20 cellular contexts compared by ENCODE assay signal in the genomic region with DNA sequence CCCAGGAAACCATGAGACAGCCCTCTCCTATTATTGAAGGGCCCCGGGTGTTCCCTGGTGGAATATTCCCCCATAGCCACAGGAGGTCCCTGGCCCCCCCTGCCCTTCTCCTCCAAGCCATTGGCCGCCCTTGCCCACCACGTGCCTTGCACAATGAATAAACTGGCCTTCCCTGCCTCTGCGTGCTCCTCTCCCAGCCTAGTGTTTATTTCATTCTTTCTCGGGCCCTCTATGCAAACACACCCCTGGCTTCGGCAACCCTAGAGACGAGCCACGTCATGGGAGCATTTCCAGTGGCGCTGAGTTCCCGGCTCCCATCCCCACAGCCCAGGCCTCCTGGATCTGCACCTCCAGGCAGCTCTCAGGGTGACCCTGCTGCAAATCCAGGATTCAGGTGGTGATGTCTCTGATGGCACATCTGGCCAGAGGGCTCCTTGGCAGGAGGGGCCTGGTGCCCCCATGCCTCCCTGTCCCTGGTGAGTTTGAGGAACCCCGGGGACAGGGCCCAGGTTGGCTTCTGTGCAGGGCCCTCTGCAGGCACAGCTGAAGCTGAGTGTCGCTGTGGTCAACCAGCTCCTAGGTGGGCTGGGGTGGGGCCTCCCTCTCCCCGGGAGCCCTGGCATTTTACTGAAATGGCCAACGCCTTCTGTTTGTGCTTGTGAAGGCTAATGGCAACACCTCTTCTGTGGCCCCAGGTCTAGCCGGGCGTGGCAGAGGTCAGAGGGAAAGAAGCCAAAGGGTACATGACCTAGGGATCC. TPM values are rescaled to one million over a fixed set of nuclear protein-coding genes. Genes with fewer than 3 reads are reported as not detected.
DNase-seq lines count a peak whose midpoint lies in the region; ATAC-seq and TF ChIP-seq lines count a peak whose summit lies in the region.
"Had no signal": no experiment of that assay in that cellular context is flagged by ENCODE, and none has a peak within 500 bp of the region (broad histone marks: within the 10 kb centered on the region; RNA-seq: fewer than 3 reads in every experiment).

No MANE protein-coding gene starts in this region.

- H3K4me3 Mint-ChIP-seq in WTC11 = peak overlapping the region; percentile 43
- no peak overlapping the region for H3K4me3 Mint-ChIP-seq in activated naive CD8-positive, alpha-beta T cell treated with anti-CD3 and anti-CD28 coated beads for 36 hours
- H3K4me3 Mint-ChIP-seq: CD14-positive monocyte had no signal

- TF ChIP-seq EP300 in SK-N-SH (IDR thresholded peaks at IDR 0.05; ENCODE audit: borderline replicate concordance in 1 of 2, low read depth in 1 of 2, low read length in 1 of 2) = no peak

- TF ChIP-seq CTCF in SK-N-SH (IDR thresholded peaks at IDR 0.05) (no peak), WTC11 (IDR thresholded peaks at IDR 0.05) (no peak), osteoblast (IDR thresholded peaks at IDR 0.05; ENCODE audit: extremely low read depth, low read depth, low read length) (no peak), smooth muscle cell (IDR thresholded peaks at IDR 0.05; ENCODE audit: borderline replicate concordance, insufficient read depth, poor library complexity, severe bottlenecking) (no peak)

- H3K27me3 ChIP-seq in SK-N-SH (ENCODE audit: insufficient read depth) = peaks cover 83% of the 10 kb centered on the region
- H3K27me3 ChIP-seq in osteoblast (ENCODE audit: insufficient read depth, low read length) = peaks cover 62% of the 10 kb centered on the region
- H3K27me3 ChIP-seq in smooth muscle cell (ENCODE audit: low read depth) = peaks cover 51% of the 10 kb centered on the region

- H3K4me3 ChIP-seq in SK-N-SH (ENCODE audit: low read depth in 2 of 2, low read length in 1 of 2) = no peak overlapping the region
- H3K4me3 ChIP-seq in osteoblast (ENCODE audit: insufficient read depth, low read length) = no peak overlapping the region
- no peak overlapping the region for H3K4me3 ChIP-seq in smooth muscle cell
- H3K4me3 ChIP-seq: tibial nerve had no signal

- ATAC-seq in SK-N-SH treated with all-trans-retinoic acid at 6 μM for 48 hours (no peak), WTC11 (no peak), HG03135 (IDR thresholded peaks at IDR 0.05; ENCODE audit: unreplicated experiment) (no peak)

- H3F3A ChIP-seq in SK-N-SH (replicated peaks; ENCODE audit: insufficient read depth) (no peaks in the 10 kb centered on the region), smooth muscle cell (ENCODE audit: low read depth) (no peaks in the 10 kb centered on the region)

- TF ChIP-seq RAD21 in SK-N-SH (IDR thresholded peaks at IDR 0.05; ENCODE audit: low read length) = no peak

- no peaks in the 10 kb centered on the region for H3K36me3 Mint-ChIP-seq in WTC11
- peaks cover 9% of the 10 kb centered on the region for H3K36me3 Mint-ChIP-seq in activated naive CD8-positive, alpha-beta T cell treated with anti-CD3 and anti-CD28 coated beads for 36 hours

- DNase-seq in SK-N-SH = peak; percentile 18
- DNase-seq in NCI-H2029 (lab: John Stamatoyannopoulos, UW) = peak; percentile 39
- DNase-seq in WTC11 (ENCODE audit: low spot score) = no peak
- peak; percentile 79 for DNase-seq in osteoblast (ENCODE audit: insufficient read length, low spot score, missing footprints)
- no peak for DNase-seq in smooth muscle cell (lab: John Stamatoyannopoulos, UW; ENCODE audit: unreplicated experiment)
- DNase-seq in activated naive CD8-positive, alpha-beta T cell treated with anti-CD3 and anti-CD28 coated beads for 36 hours = no peak
- DNase-seq: 8988T; activated naive CD4-positive, alpha-beta T cell treated with Interleukin-2 at 50 U/mL for 16 hours; HCEC 1CT; mesenchymal stem cell; MV-4-11; stimulated activated CD4-positive, alpha-beta T cell treated with anti-CD3 and anti-CD28 coated beads, Interleukin-4, amount 100 ng/mL, for 24 hours had no signal

- no peaks in the 10 kb centered on the region for H3K9me3 Mint-ChIP-seq in WTC11
- H3K9me3 Mint-ChIP-seq in activated naive CD8-positive, alpha-beta T cell treated with anti-CD3 and anti-CD28 coated beads for 36 hours = peaks cover 11% of the 10 kb centered on the region

- H4K20me1 ChIP-seq in SK-N-SH (ENCODE audit: insufficient read depth) (no peaks in the 10 kb centered on the region), osteoblast (ENCODE audit: insufficient read depth, low read length) (no peaks in the 10 kb centered on the region), smooth muscle cell (ENCODE audit: low read depth) (no peaks in the 10 kb centered on the region)

- H3K36me3 ChIP-seq in SK-N-SH (replicated peaks in 1 of 2; ENCODE audit: control insufficient read depth in 1 of 2, insufficient read depth in 2 of 2, low read length in 1 of 2) = no peaks in the 10 kb centered on the region
- no peaks in the 10 kb centered on the region for H3K36me3 ChIP-seq in osteoblast (ENCODE audit: insufficient read depth, low read length)
- H3K36me3 ChIP-seq in smooth muscle cell (ENCODE audit: low read depth) = no peaks in the 10 kb centered on the region
- H3K36me3 ChIP-seq: tibial nerve had no signal

- 10% methylated on average over 12 of the region's 16 CpGs for WGBS in SK-N-SH (ENCODE audit: low lambda C conversion rate)
- 71% methylated on average over 16 of the region's 16 CpGs for WGBS in smooth muscle cell (ENCODE audit: low lambda C conversion rate)

- H3K27ac ChIP-seq in SK-N-SH (ENCODE audit: low read depth in 2 of 2, low read length in 1 of 2) = no peak overlapping the region
- no peak overlapping the region for H3K27ac ChIP-seq in osteoblast (ENCODE audit: low read depth, low read length)
- no peak overlapping the region for H3K27ac ChIP-seq in smooth muscle cell (ENCODE audit: low read depth)
- H3K27ac ChIP-seq: tibial nerve had no signal

- H3K9ac ChIP-seq in SK-N-SH = no peak overlapping the region
- no peak overlapping the region for H3K9ac ChIP-seq in smooth muscle cell (ENCODE audit: low read depth)

- H3K9me2 ChIP-seq in SK-N-SH = no peaks in the 10 kb centered on the region

- CTCF ChIA-PET in SK-N-SH (lab: Yijun Ruan, JAX) = no interaction called here
- CTCF ChIA-PET in WTC11 (lab: Charles Lee) = interaction anchor here (0.5 to 2.6 kb wide), 6 partner anchors 15 to 193 kb away, joined by 3 to 10 read pairs (median 5); no protein-coding TSS in a partner anchor

- H3K4me1 ChIP-seq in SK-N-SH (ENCODE audit: control insufficient read depth in 1 of 2, insufficient read depth in 2 of 2, low read depth in 1 of 2, low read length in 1 of 2) (no peaks in the 10 kb centered on the region), osteoblast (ENCODE audit: insufficient read depth, low read length) (no peaks in the 10 kb centered on the region), smooth muscle cell (ENCODE audit: low read depth) (peaks cover 10% of the 10 kb centered on the region)

- H2AFZ ChIP-seq in SK-N-SH (ENCODE audit: low read depth) (no peak overlapping the region), osteoblast (ENCODE audit: low read length) (no peak overlapping the region), smooth muscle cell (ENCODE audit: low read depth) (no peak overlapping the region)

- H3K79me2 ChIP-seq in SK-N-SH (ENCODE audit: insufficient read depth) (no peaks in the 10 kb centered on the region), osteoblast (ENCODE audit: insufficient read depth, low read length) (no peaks in the 10 kb centered on the region), smooth muscle cell (ENCODE audit: low read depth) (no peaks in the 10 kb centered on the region)

- peak overlapping the region; percentile 94 for H3K27ac Mint-ChIP-seq in WTC11
- no peak overlapping the region for H3K27ac Mint-ChIP-seq in activated naive CD8-positive, alpha-beta T cell treated with anti-CD3 and anti-CD28 coated beads for 36 hours
- H3K27ac Mint-ChIP-seq: CD14-positive monocyte had no signal

- peaks cover 80% of the 10 kb centered on the region for H3K4me1 Mint-ChIP-seq in WTC11
- peaks cover 3% of the 10 kb centered on the region for H3K4me1 Mint-ChIP-seq in activated naive CD8-positive, alpha-beta T cell treated with anti-CD3 and anti-CD28 coated beads for 36 hours
- H3K4me1 Mint-ChIP-seq: CD14-positive monocyte had no signal

- H3K27me3 Mint-ChIP-seq in WTC11 (ENCODE audit: low read depth) = peaks cover 27% of the 10 kb centered on the region
- peaks cover 85% of the 10 kb centered on the region for H3K27me3 Mint-ChIP-seq in activated naive CD8-positive, alpha-beta T cell treated with anti-CD3 and anti-CD28 coated beads for 36 hours

- H3K9me3 ChIP-seq in SK-N-SH = no peaks in the 10 kb centered on the region
- H3K9me3 ChIP-seq in osteoblast (ENCODE audit: low read depth, low read length) = no peaks in the 10 kb centered on the region
- no peaks in the 10 kb centered on the region for H3K9me3 ChIP-seq in smooth muscle cell (replicated peaks; ENCODE audit: low read depth)

- POLR2A ChIA-PET in SK-N-SH (lab: Yijun Ruan, JAX) (no interaction called here), WTC11 (lab: Charles Lee) (no interaction called here)

- no peak overlapping the region for H3K4me2 ChIP-seq in SK-N-SH
- H3K4me2 ChIP-seq in osteoblast (ENCODE audit: insufficient read depth, low read length) = no peak overlapping the region
- H3K4me2 ChIP-seq in smooth muscle cell = no peak overlapping the region

RNA-seq across cellular contexts. Expression of a gene that starts 6.2 kb away (rescaled TPM):
- polyA plus RNA-seq in SK-N-SH (2012; rRNA removed) (not detected in 2 replicates), smooth muscle cell (not detected in 2 replicates)
- polyA plus RNA-seq in SK-N-SH (2012; cell fraction: cytosol; rRNA removed) = not detected in 2 replicates
- not detected in 2 replicates for polyA plus RNA-seq in SK-N-SH (2012; cell fraction: nucleus; rRNA removed)
- total RNA-seq in WTC11 (2021) (not detected in 3 replicates), osteoblast (not detected in 2 replicates), smooth muscle cell (not detected in 2 replicates)
- not detected for total RNA-seq in activated naive CD8-positive, alpha-beta T cell treated with anti-CD3 and anti-CD28 coated beads for 36 hours
- total RNA-seq: activated CD8-positive, alpha-beta memory T cell treated with anti-CD3 and anti-CD28 coated beads for 36 hours; epithelial cell of proximal tubule; glomerular endothelial cell; NCI-H460; tibial nerve had no signal
- polyA plus RNA-seq: CD14-positive monocyte had no signal

RNA-seq across cellular contexts. Expression of a gene that starts 8.2 kb away (rescaled TPM):
- polyA plus RNA-seq in SK-N-SH (2012; rRNA removed) (0.03 and 0.08 TPM in 2 replicates), smooth muscle cell (0.71 and 1.7 TPM in 2 replicates)
- 0.01 and 0.04 TPM in 2 replicates for polyA plus RNA-seq in SK-N-SH (2012; cell fraction: cytosol; rRNA removed)
- 0.47 and 0.67 TPM in 2 replicates for polyA plus RNA-seq in SK-N-SH (2012; cell fraction: nucleus; rRNA removed)
- total RNA-seq in WTC11 (2021) (2.1 to 2.9 TPM (median 2.7 TPM) in 3 replicates), osteoblast (not detected in 2 replicates), smooth muscle cell (not detected in 2 replicates)
- total RNA-seq in activated naive CD8-positive, alpha-beta T cell treated with anti-CD3 and anti-CD28 coated beads for 36 hours = not detected
- total RNA-seq: activated CD8-positive, alpha-beta memory T cell treated with anti-CD3 and anti-CD28 coated beads for 36 hours; epithelial cell of proximal tubule; tibial nerve had no signal
- polyA plus RNA-seq: CD14-positive monocyte had no signal

RNA-seq across cellular contexts. Expression of a gene that starts 21.2 kb away (rescaled TPM):
- polyA plus RNA-seq in SK-N-SH (2012; rRNA removed) = not detected in 2 replicates
- not detected in 2 replicates for polyA plus RNA-seq in SK-N-SH (2012; cell fraction: cytosol; rRNA removed)
- not detected in 2 replicates for polyA plus RNA-seq in SK-N-SH (2012; cell fraction: nucleus; rRNA removed)
- total RNA-seq in WTC11 (2021) = 0.63 to 2.5 TPM (median 1.0 TPM) in 3 replicates
- not detected in 2 replicates for total RNA-seq in osteoblast
- total RNA-seq in smooth muscle cell = not detected in 2 replicates
- not detected in 2 replicates for polyA plus RNA-seq in smooth muscle cell
- not detected for total RNA-seq in activated naive CD8-positive, alpha-beta T cell treated with anti-CD3 and anti-CD28 coated beads for 36 hours
- total RNA-seq: activated CD8-positive, alpha-beta memory T cell treated with anti-CD3 and anti-CD28 coated beads for 36 hours; epithelial cell of proximal tubule; glomerular endothelial cell; NCI-H460; tibial nerve had no signal
- polyA plus RNA-seq: CD14-positive monocyte had no signal

RNA-seq across cellular contexts. Expression of a gene that starts 36.4 kb away (rescaled TPM):
- polyA plus RNA-seq in SK-N-SH (2012; rRNA removed) (not detected in 2 replicates), smooth muscle cell (not detected in 2 replicates)
- polyA plus RNA-seq in SK-N-SH (2012; cell fraction: cytosol; rRNA removed) = not detected in 2 replicates
- polyA plus RNA-seq in SK-N-SH (2012; cell fraction: nucleus; rRNA removed) = not detected in 2 replicates
- total RNA-seq in WTC11 (2021) (0.25 TPM in 1 of 3 replicates, not detected in the others), osteoblast (not detected in 2 replicates), smooth muscle cell (not detected in 2 replicates)
- total RNA-seq in activated naive CD8-positive, alpha-beta T cell treated with anti-CD3 and anti-CD28 coated beads for 36 hours = not detected
- total RNA-seq: activated CD8-positive, alpha-beta memory T cell treated with anti-CD3 and anti-CD28 coated beads for 36 hours; epithelial cell of proximal tubule; glomerular endothelial cell; NCI-H460; tibial nerve had no signal
- polyA plus RNA-seq: CD14-positive monocyte had no signal

RNA-seq across cellular contexts. Expression of a gene that starts 45.4 kb away (rescaled TPM):
- polyA plus RNA-seq in SK-N-SH (2012; rRNA removed) = not detected in 2 replicates
- not detected in 2 replicates for polyA plus RNA-seq in SK-N-SH (2012; cell fraction: cytosol; rRNA removed)
- not detected in 2 replicates for polyA plus RNA-seq in SK-N-SH (2012; cell fraction: nucleus; rRNA removed)
- total RNA-seq in WTC11 (2021) = not detected in 3 replicates
- total RNA-seq in osteoblast = not detected in 2 replicates
- total RNA-seq in smooth muscle cell = not detected in 2 replicates
- not detected in 2 replicates for polyA plus RNA-seq in smooth muscle cell
- not detected for total RNA-seq in activated naive CD8-positive, alpha-beta T cell treated with anti-CD3 and anti-CD28 coated beads for 36 hours
- total RNA-seq: activated CD8-positive, alpha-beta memory T cell treated with anti-CD3 and anti-CD28 coated beads for 36 hours; epithelial cell of proximal tubule; glomerular endothelial cell; NCI-H460; tibial nerve had no signal
- polyA plus RNA-seq: CD14-positive monocyte had no signal

Comparison
In these comparisons a context has a peak if more than half of its experiments do, and no peak if none do; other contexts are left out.
1. DNase-seq: peak in SK-N-SH (single experiment), NCI-H2029 (single experiment) and osteoblast (single experiment); none in WTC11 (single experiment), smooth muscle cell (single experiment) and activated naive CD8-positive, alpha-beta T cell treated with anti-CD3 and anti-CD28 coated beads for 36 hours (single experiment).